27 cellular contexts compared by ENCODE assay signal in genomic region chr1:57736940-57737339, GRCh38.
"Had no signal": no experiment of that assay in that cellular context is flagged by ENCODE, and none has a peak within 500 bp of the region (broad histone marks: within the 10 kb centered on the region; RNA-seq: fewer than 3 reads in every experiment).

No MANE protein-coding gene starts in this region.

- H3K27me3 Mint-ChIP-seq: activated naive CD4-positive, alpha-beta T cell treated with anti-CD3 and anti-CD28 coated beads, Interleukin-2, amount 10 ng/mL, durations not matched to agents 7 days and 5 days; stimulated activated memory B cell treated with anti-CD40 and anti-IgM and Interleukin-4, amounts not matched to agents 10 μg/mL and 1 μg/mL and 100 μg/mL, for 72 hours had no signal

- H3K27me3 ChIP-seq: body of pancreas, cardiac muscle cell, sigmoid colon, stomach, suprapubic skin, tibial nerve had no signal

- FAIRE-seq: keratinocyte had no signal

- H3K36me3 Mint-ChIP-seq: activated naive CD4-positive, alpha-beta T cell treated with anti-CD3 and anti-CD28 coated beads, Interleukin-2, amount 10 ng/mL, durations not matched to agents 7 days and 5 days; naive thymus-derived CD8-positive, alpha-beta T cell; stimulated activated memory B cell treated with anti-CD40 and anti-IgM and Interleukin-4, amounts not matched to agents 10 μg/mL and 1 μg/mL and 100 μg/mL, for 72 hours; WTC11 had no signal

- H3K27ac Mint-ChIP-seq: activated naive CD4-positive, alpha-beta T cell treated with anti-CD3 and anti-CD28 coated beads, Interleukin-2, amount 10 ng/mL, durations not matched to agents 7 days and 5 days; activated T-cell treated with anti-CD3 and anti-CD28 coated beads, Interleukin-2, amount 50 U/mL, for 72 hours; endodermal cell; naive thymus-derived CD8-positive, alpha-beta T cell; progenitor cell of endocrine pancreas; stimulated activated memory B cell treated with anti-CD40 and anti-IgM and Interleukin-4, amounts not matched to agents 10 μg/mL and 1 μg/mL and 100 μg/mL, for 72 hours; WTC11 had no signal

- H3K4me3 ChIP-seq: body of pancreas, cardiac muscle cell, heart right ventricle, sigmoid colon, smooth muscle cell, stomach, suprapubic skin, tibial nerve had no signal

- H3K9me3 Mint-ChIP-seq: activated naive CD4-positive, alpha-beta T cell treated with anti-CD3 and anti-CD28 coated beads, Interleukin-2, amount 10 ng/mL, durations not matched to agents 7 days and 5 days; endodermal cell; stimulated activated memory B cell treated with anti-CD40 and anti-IgM and Interleukin-4, amounts not matched to agents 10 μg/mL and 1 μg/mL and 100 μg/mL, for 72 hours; WTC11 had no signal

- H3K4me2 ChIP-seq: smooth muscle cell had no signal

- H3K4me3 Mint-ChIP-seq: activated naive CD4-positive, alpha-beta T cell treated with anti-CD3 and anti-CD28 coated beads, Interleukin-2, amount 10 ng/mL, durations not matched to agents 7 days and 5 days; activated T-cell treated with anti-CD3 and anti-CD28 coated beads, Interleukin-2, amount 50 U/mL, for 72 hours; endodermal cell; naive thymus-derived CD8-positive, alpha-beta T cell; stimulated activated memory B cell treated with anti-CD40 and anti-IgM and Interleukin-4, amounts not matched to agents 10 μg/mL and 1 μg/mL and 100 μg/mL, for 72 hours; WTC11 had no signal

- DNase-seq: activated CD4-positive, alpha-beta T cell treated with anti-CD3 and anti-CD28 coated beads, Interleukin-2, amount 50 U/mL, for 48 hours; activated effector memory CD4-positive, alpha-beta T cell treated with Interleukin-2 at 50 U/mL for 16 hours; activated naive CD4-positive, alpha-beta T cell treated with anti-CD3 and anti-CD28 coated beads, Interleukin-2, amount 10 ng/mL, durations not matched to agents 7 days and 5 days; activated T-cell treated with anti-CD3 and anti-CD28 coated beads, Interleukin-2, amount 50 U/mL, for 72 hours; anterior cingulate cortex; body of pancreas; cortex of kidney; endodermal cell; foreskin fibroblast; heart right ventricle; left colon; mesenchymal stem cell; naive thymus-derived CD8-positive, alpha-beta T cell; retina; sigmoid colon; stimulated activated CD4-positive, alpha-beta T cell treated with anti-CD3 and anti-CD28 coated beads, Interleukin-15, amount 100 ng/mL, for 24 hours; stomach; T-helper 9 cell had no signal

- H3K9me3 ChIP-seq: body of pancreas, heart right ventricle, sigmoid colon, stomach, suprapubic skin, tibial nerve had no signal

- H3K4me1 Mint-ChIP-seq: activated naive CD4-positive, alpha-beta T cell treated with anti-CD3 and anti-CD28 coated beads, Interleukin-2, amount 10 ng/mL, durations not matched to agents 7 days and 5 days; stimulated activated memory B cell treated with anti-CD40 and anti-IgM and Interleukin-4, amounts not matched to agents 10 μg/mL and 1 μg/mL and 100 μg/mL, for 72 hours had no signal

- H3K36me3 ChIP-seq: cardiac muscle cell, heart right ventricle, sigmoid colon, stomach, suprapubic skin, tibial nerve had no signal

- H3K4me1 ChIP-seq: body of pancreas, heart right ventricle, sigmoid colon, stomach, suprapubic skin, tibial nerve had no signal

- H3K27ac ChIP-seq: body of pancreas, cardiac muscle cell, epithelial cell of prostate, heart right ventricle, sigmoid colon, stomach, suprapubic skin, tibial nerve had no signal

- ATAC-seq: activated T-cell treated with anti-CD3 and anti-CD28 coated beads, Interleukin-2, amount 50 U/mL, for 72 hours; body of pancreas; heart right ventricle; left colon; naive thymus-derived CD8-positive, alpha-beta T cell; stimulated activated memory B cell treated with anti-CD40 and anti-IgM and Interleukin-4, amounts not matched to agents 10 μg/mL and 1 μg/mL and 100 μg/mL, for 72 hours; WTC11 had no signal
